In genomic region chr6:116376149-116376548, GRCh38 we compare ENCODE assay signal across 17 cellular contexts. TPM values are rescaled to one million over a fixed set of nuclear protein-coding genes. Genes with fewer than 3 reads are reported as not detected.
A peak's percentile ranks its signal among the peaks of the same experiment; 100 is the strongest.
DNase-seq lines count a peak whose midpoint lies in the region; ATAC-seq, FAIRE-seq and TF ChIP-seq lines count a peak whose summit lies in the region.
"Had no signal": no experiment of that assay in that cellular context is flagged by ENCODE, and none has a peak within 500 bp of the region (broad histone marks: within the 10 kb centered on the region; RNA-seq: fewer than 3 reads in every experiment).

No MANE protein-coding gene starts in this region.

- H3K27me3 ChIP-seq in bronchial epithelial cell (ENCODE audit: control insufficient read depth, insufficient read depth, low read length), result no peaks in the 10 kb centered on the region
- H3K27me3 ChIP-seq in foreskin keratinocyte, result no peaks in the 10 kb centered on the region
- H3K27me3 ChIP-seq in dorsolateral prefrontal cortex, result no peaks in the 10 kb centered on the region

- H3K4me1 ChIP-seq in foreskin keratinocyte, result peaks cover 67% of the 10 kb centered on the region

- FAIRE-seq in bronchial epithelial cell (lab: Jason Lieb, UNC), result no peak

- H3K4me3 ChIP-seq in bronchial epithelial cell (ENCODE audit: low read depth, low read length) (no peak overlapping the region), dorsolateral prefrontal cortex (no peak overlapping the region)
- H3K4me3 ChIP-seq: BLaER1 treated with 17β-estradiol and CSF1 and Interleukin-3, amounts not matched to agents 10 nM and 100 nM; HAP-1 had no signal

- ATAC-seq in foreskin keratinocyte, result peak; percentile 49

- H3K36me3 ChIP-seq in bronchial epithelial cell (ENCODE audit: control insufficient read depth, insufficient read depth, low read length), result peaks cover 3% of the 10 kb centered on the region
- H3K36me3 ChIP-seq: HAP-1 had no signal

- TF ChIP-seq CTCF in bronchial epithelial cell (IDR thresholded peaks at IDR 0.05; ENCODE audit: insufficient read depth, low read length, severe bottlenecking) (no peak), foreskin keratinocyte (conservative IDR thresholded peaks at IDR 0.05) (no peak), dorsolateral prefrontal cortex (IDR thresholded peaks at IDR 0.05 in 54 of 56, conservative IDR thresholded peaks at IDR 0.05 in 2 of 56; ENCODE audit: low read depth in 1 of 56, partially characterized antibody in 56 of 56) (no peak)

- DNase-seq in NCI-H2171 treated with DMSO at 0.1 percent for 48 hours (lab: John Stamatoyannopoulos, UW), result peak; percentile 41
- no peak for DNase-seq in NCI-H2171 (lab: John Stamatoyannopoulos, UW)
- DNase-seq in bronchial epithelial cell (ENCODE audit: low read depth), result peak; percentile 90
- peak in 1 of 2 donors; percentile 79 for DNase-seq in foreskin keratinocyte
- DNase-seq in dorsolateral prefrontal cortex, result no peak
- no peak for DNase-seq in germinal center (ENCODE audit: low spot score)
- DNase-seq in activated naive CD4-positive, alpha-beta T cell treated with anti-CD3 and anti-CD28 coated beads, Interleukin-2, amount 50 U/mL, for 16 hours, result no peak
- DNase-seq in NCI-H748 treated with DMSO at 0.1 percent for 48 hours (lab: John Stamatoyannopoulos, UW), result no peak
- DNase-seq: DMS153; Karpas-422; NCI-H1417 treated with DMSO at 0.1 percent for 48 hours; NCI-H2029; NCI-H226; NCI-H526; NK-92 treated with Interleukin-12 subunit alpha and Interleukin-12 subunit beta, amount 100 ng/mL, for 24 hours had no signal

- H3K27ac ChIP-seq in foreskin keratinocyte (peak overlapping the region; percentile 95), dorsolateral prefrontal cortex (no peak overlapping the region)
- H3K27ac ChIP-seq: BLaER1 treated with 17β-estradiol and CSF1 and Interleukin-3, amounts not matched to agents 10 nM and 100 nM had no signal

- intact Hi-C loops in dorsolateral prefrontal cortex (cut with DNase I), result no loop called here

RNA-seq across cellular contexts. Expression of gene DSE, which starts 5.4 kb away (rescaled TPM):
- total RNA-seq in bronchial epithelial cell, result 56.6 and 100 TPM in 2 replicates
- 94.6 and 99.1 TPM in 2 replicates for total RNA-seq in foreskin keratinocyte
- 17.4 and 24.9 TPM in 2 replicates for polyA plus RNA-seq in foreskin keratinocyte
- 10 to 100 TPM; 10.7 to 45.2 (median 20.5) TPM for total RNA-seq in dorsolateral prefrontal cortex

Comparison
In these comparisons a context has a peak if more than half of its experiments do, and no peak if none do; other contexts are left out.
1. DNase-seq: peak in NCI-H2171 treated with DMSO at 0.1 percent for 48 hours (single experiment) and bronchial epithelial cell (single experiment); none in NCI-H2171 (single experiment), dorsolateral prefrontal cortex (0 of 10), germinal center (single experiment), activated naive CD4-positive, alpha-beta T cell treated with anti-CD3 and anti-CD28 coated beads, Interleukin-2, amount 50 U/mL, for 16 hours (single experiment) and NCI-H748 treated with DMSO at 0.1 percent for 48 hours (single experiment).